Comparison of ENCODE assay signal across 30 cellular contexts in genomic region chr10:127119901-127120300, GRCh38.
"Had no signal": no experiment of that assay in that cellular context is flagged by ENCODE, and none has a peak within 500 bp of the region (broad histone marks: within the 10 kb centered on the region; RNA-seq: fewer than 3 reads in every experiment).

No MANE protein-coding gene starts in this region.

- DNase-seq: activated B cell treated with CpG ODN at 0.5 μM for 24 hours; activated CD4-positive, alpha-beta T cell treated with anti-CD3 and anti-CD28 coated beads for 48 hours; activated CD4-positive, alpha-beta T cell treated with anti-CD3 and anti-CD28 coated beads, Interleukin-2, amount 50 U/mL, for 1 hour; activated CD4-positive, alpha-beta T cell treated with anti-CD3 and anti-CD28 coated beads, Interleukin-2, amount 50 U/mL, for 48 hours; activated CD8-positive, alpha-beta memory T cell treated with anti-CD3 and anti-CD28 coated beads for 24 hours; activated CD8-positive, alpha-beta T cell treated with anti-CD3 and anti-CD28 coated beads for 36 hours; activated effector memory CD4-positive, alpha-beta T cell treated with anti-CD3 and anti-CD28 coated beads, Interleukin-2, amount 50 U/mL, for 16 hours; activated naive CD4-positive, alpha-beta T cell; activated naive CD4-positive, alpha-beta T cell treated with anti-CD3 and anti-CD28 coated beads, Interleukin-2, amount 10 ng/mL, durations not matched to agents 7 days and 5 days; activated naive CD8-positive, alpha-beta T cell treated with anti-CD3 and anti-CD28 coated beads, Interleukin-2, amount 10 ng/mL, durations not matched to agents 7 days and 5 days; activated T-cell treated with anti-CD3 and anti-CD28 coated beads, Interleukin-2, amount 50 U/mL, for 1 hour; activated T-cell treated with anti-CD3 and anti-CD28 coated beads, Interleukin-2, amount 50 U/mL, for 48 hours; central memory CD4-positive, alpha-beta T cell; cerebellar nuclear complex; colonic mucosa; effector CD8-positive, alpha-beta T cell; esophagus squamous epithelium; foreskin melanocyte; head of caudate nucleus; T-helper 1 cell; T-helper 17 cell; T1000; WERI-Rb-1 had no signal

- H3K27me3 Mint-ChIP-seq: activated B cell treated with CpG ODN at 0.5 μM for 24 hours; activated CD8-positive, alpha-beta T cell treated with anti-CD3 and anti-CD28 coated beads for 36 hours; activated naive CD4-positive, alpha-beta T cell treated with anti-CD3 and anti-CD28 coated beads, Interleukin-2, amount 10 ng/mL, durations not matched to agents 7 days and 5 days; T-helper 17 cell had no signal

- H3K4me3 Mint-ChIP-seq: activated B cell treated with CpG ODN at 0.5 μM for 24 hours; activated CD8-positive, alpha-beta T cell treated with anti-CD3 and anti-CD28 coated beads for 36 hours; activated naive CD4-positive, alpha-beta T cell treated with anti-CD3 and anti-CD28 coated beads, Interleukin-2, amount 10 ng/mL, durations not matched to agents 7 days and 5 days; activated naive CD8-positive, alpha-beta T cell treated with anti-CD3 and anti-CD28 coated beads, Interleukin-2, amount 10 ng/mL, durations not matched to agents 7 days and 5 days; activated T-helper 1 cell treated with anti-CD3 and anti-CD28 coated beads, Interleukin-12 subunit alpha, Interleukin-12 subunit beta, Interleukin-2, Interleukin-4 antibody, amounts not matched to agents 30 ng/mL and 10 ng/mL and 1 ng/mL, durations not matched to agents 14 hours and 24 hours and 36 hours; brain; T-helper 17 cell; T-helper 2 cell treated with Interferon-gamma antibody and Interleukin-4, amounts not matched to agents 5 μg/mL and 100 μg/mL, for 36 hours had no signal

- ATAC-seq: activated CD4-positive, CD25-positive, alpha-beta regulatory T cell treated with anti-CD3 and anti-CD28 coated beads, Interleukin-2, amount 50 U/mL, for 24 hours; activated CD8-positive, alpha-beta T cell treated with anti-CD3 and anti-CD28 coated beads for 36 hours; activated naive CD4-positive, alpha-beta T cell treated with anti-CD3 and anti-CD28 coated beads, Interleukin-2, amount 50 U/mL, for 72 hours; gastroesophageal sphincter; T-helper 17 cell had no signal

- H3K27ac Mint-ChIP-seq: activated B cell treated with CpG ODN at 0.5 μM for 24 hours; activated CD8-positive, alpha-beta T cell treated with anti-CD3 and anti-CD28 coated beads for 36 hours; activated naive CD4-positive, alpha-beta T cell treated with anti-CD3 and anti-CD28 coated beads, Interleukin-2, amount 10 ng/mL, durations not matched to agents 7 days and 5 days; activated naive CD4-positive, alpha-beta T cell treated with anti-CD3 and anti-CD28 coated beads, Interleukin-2, amount 50 U/mL, for 72 hours; activated naive CD8-positive, alpha-beta T cell treated with anti-CD3 and anti-CD28 coated beads, Interleukin-2, amount 10 ng/mL, durations not matched to agents 7 days and 5 days; activated T-helper 1 cell treated with anti-CD3 and anti-CD28 coated beads, Interleukin-12 subunit alpha, Interleukin-12 subunit beta, Interleukin-2, Interleukin-4 antibody, amounts not matched to agents 30 ng/mL and 10 ng/mL and 1 ng/mL, durations not matched to agents 14 hours and 24 hours and 36 hours; activated T-helper 2 cell treated with anti-CD3 and anti-CD28 coated beads, Interferon-gamma antibody, Interleukin-2, Interleukin-4, amounts not matched to agents 10 μg/mL and 5 μg/mL and 100 μg/mL, durations not matched to agents 14 hours and 24 hours and 36 hours; brain; T-helper 17 cell; T-helper 2 cell treated with Interferon-gamma antibody and Interleukin-4, amounts not matched to agents 5 μg/mL and 100 μg/mL, for 36 hours had no signal

- H3K4me1 Mint-ChIP-seq: activated B cell treated with CpG ODN at 0.5 μM for 24 hours; activated naive CD4-positive, alpha-beta T cell treated with anti-CD3 and anti-CD28 coated beads, Interleukin-2, amount 10 ng/mL, durations not matched to agents 7 days and 5 days; brain; T-helper 17 cell had no signal

- H3K36me3 Mint-ChIP-seq: activated naive CD4-positive, alpha-beta T cell treated with anti-CD3 and anti-CD28 coated beads, Interleukin-2, amount 10 ng/mL, durations not matched to agents 7 days and 5 days; activated naive CD4-positive, alpha-beta T cell treated with anti-CD3 and anti-CD28 coated beads, Interleukin-2, amount 50 U/mL, for 72 hours; activated naive CD8-positive, alpha-beta T cell treated with anti-CD3 and anti-CD28 coated beads, Interleukin-2, amount 10 ng/mL, durations not matched to agents 7 days and 5 days; brain had no signal

- H3K9me3 Mint-ChIP-seq: activated B cell treated with CpG ODN at 0.5 μM for 24 hours; activated naive CD4-positive, alpha-beta T cell treated with anti-CD3 and anti-CD28 coated beads, Interleukin-2, amount 10 ng/mL, durations not matched to agents 7 days and 5 days; activated naive CD8-positive, alpha-beta T cell treated with anti-CD3 and anti-CD28 coated beads, Interleukin-2, amount 10 ng/mL, durations not matched to agents 7 days and 5 days; activated T-helper 1 cell treated with anti-CD3 and anti-CD28 coated beads, Interleukin-12 subunit alpha, Interleukin-12 subunit beta, Interleukin-2, Interleukin-4 antibody, amounts not matched to agents 30 ng/mL and 10 ng/mL and 1 ng/mL, durations not matched to agents 14 hours and 24 hours and 36 hours; activated T-helper 2 cell treated with anti-CD3 and anti-CD28 coated beads, Interferon-gamma antibody, Interleukin-2, Interleukin-4, amounts not matched to agents 10 μg/mL and 5 μg/mL and 100 μg/mL, durations not matched to agents 14 hours and 24 hours and 36 hours; brain; T-helper 2 cell treated with Interferon-gamma antibody and Interleukin-4, amounts not matched to agents 5 μg/mL and 100 μg/mL, for 36 hours had no signal
